Comparison of ENCODE assay signal across 10 cellular contexts in the genomic region with DNA sequence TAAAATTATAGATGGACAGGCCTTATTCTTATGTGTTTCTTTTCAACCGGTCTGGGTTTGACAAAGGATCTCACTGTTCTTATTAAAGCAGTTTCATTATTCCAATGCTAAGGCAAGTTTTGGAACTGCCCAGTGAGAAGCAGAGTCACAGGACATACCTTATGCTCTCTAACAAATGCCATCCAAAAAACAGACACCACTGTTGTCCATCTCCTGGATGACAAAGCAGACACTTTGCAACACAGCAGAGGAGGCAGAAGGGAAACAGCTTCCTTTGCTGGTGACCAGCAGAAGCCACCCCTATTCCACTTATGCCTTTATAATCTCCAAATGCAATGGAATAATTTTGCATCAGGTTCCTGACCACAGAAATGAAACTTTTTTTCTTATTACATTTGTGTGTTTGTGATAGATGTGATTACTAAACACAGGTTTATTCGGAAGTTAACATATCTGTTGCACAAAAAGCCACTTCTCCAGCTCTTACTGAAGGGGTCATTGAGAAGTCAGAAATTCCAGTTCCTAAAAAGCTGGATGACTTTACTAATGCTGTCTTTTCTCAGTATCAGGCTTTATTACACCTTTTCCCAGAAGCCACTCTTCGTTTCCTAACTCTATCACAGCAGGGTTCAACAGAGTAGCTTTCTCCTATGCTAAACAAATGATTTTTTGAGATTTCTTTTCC.
A peak's percentile ranks its signal among the peaks of the same experiment; 100 is the strongest.
DNase-seq lines count a peak whose midpoint lies in the region; ATAC-seq and TF ChIP-seq lines count a peak whose summit lies in the region.
"Had no signal": no experiment of that assay in that cellular context is flagged by ENCODE, and none has a peak within 500 bp of the region (broad histone marks: within the 10 kb centered on the region; RNA-seq: fewer than 3 reads in every experiment).

No MANE protein-coding gene starts in this region.

- intact Hi-C loops in ovary (cut with DNase I) = loop anchor here in 1 of 4 donors (10.0 kb wide), 1 partner anchor 105 kb away; no protein-coding TSS in a partner anchor

- no peak for TF ChIP-seq EP300 in upper lobe of left lung (IDR thresholded peaks at IDR 0.05)
- no peak for TF ChIP-seq EP300 in ovary (IDR thresholded peaks at IDR 0.05)

- H3K9me3 ChIP-seq in mucosa of rectum (ENCODE audit: control insufficient read depth in 2 of 2, low read length in 2 of 2) = no peaks in the 10 kb centered on the region
- H3K9me3 ChIP-seq in upper lobe of left lung = no peaks in the 10 kb centered on the region
- H3K9me3 ChIP-seq in ovary = no peaks in the 10 kb centered on the region

- H3K27ac Mint-ChIP-seq in activated naive CD4-positive, alpha-beta T cell treated with anti-CD3 and anti-CD28 coated beads, Interleukin-2, amount 50 U/mL, for 24 hours = peak overlapping the region; percentile 96
- peak overlapping the region; percentile 78 for H3K27ac Mint-ChIP-seq in activated naive CD8-positive, alpha-beta T cell treated with anti-CD3 and anti-CD28 coated beads, Interleukin-2, amount 50 U/mL, for 24 hours

- H3K36me3 Mint-ChIP-seq in activated naive CD4-positive, alpha-beta T cell treated with anti-CD3 and anti-CD28 coated beads, Interleukin-2, amount 50 U/mL, for 24 hours = peaks cover 21% of the 10 kb centered on the region
- peaks cover 8% of the 10 kb centered on the region for H3K36me3 Mint-ChIP-seq in activated naive CD8-positive, alpha-beta T cell treated with anti-CD3 and anti-CD28 coated beads, Interleukin-2, amount 50 U/mL, for 24 hours (ENCODE audit: low read depth)

- H3K27ac ChIP-seq in mucosa of rectum (ENCODE audit: low read depth in 2 of 2, low read length in 2 of 2) (peak overlapping the region; percentile 48 to 61), upper lobe of left lung (peak overlapping the region; percentile 64 to 80 (median 76)), ovary (no peak overlapping the region)
- H3K27ac ChIP-seq: C4-2B had no signal

- TF ChIP-seq CTCF in upper lobe of left lung (IDR thresholded peaks at IDR 0.05) = no peak
- TF ChIP-seq CTCF in ovary (IDR thresholded peaks at IDR 0.05) = no peak

- H3K27me3 Mint-ChIP-seq in activated naive CD4-positive, alpha-beta T cell treated with anti-CD3 and anti-CD28 coated beads, Interleukin-2, amount 50 U/mL, for 24 hours = no peaks in the 10 kb centered on the region
- no peaks in the 10 kb centered on the region for H3K27me3 Mint-ChIP-seq in activated naive CD8-positive, alpha-beta T cell treated with anti-CD3 and anti-CD28 coated beads, Interleukin-2, amount 50 U/mL, for 24 hours

- no peak for ATAC-seq in activated naive CD8-positive, alpha-beta T cell treated with anti-CD3 and anti-CD28 coated beads, Interleukin-2, amount 50 U/mL, for 24 hours
- ATAC-seq in upper lobe of left lung (ENCODE audit: low FRiP score in 2 of 2) (peak in 1 of 2 donors; percentile 14), GM18505 (IDR thresholded peaks at IDR 0.05; ENCODE audit: unreplicated experiment) (no peak), HG03108 (IDR thresholded peaks at IDR 0.05; ENCODE audit: unreplicated experiment) (no peak)

- H3K4me1 ChIP-seq in mucosa of rectum (ENCODE audit: control insufficient read depth in 2 of 2, insufficient read depth in 2 of 2, low read length in 2 of 2) (peaks cover 0 to 8% of the 10 kb centered on the region in 2 donors), upper lobe of left lung (peaks cover 33 to 49% (median 44%) of the 10 kb centered on the region in 4 donors), ovary (ENCODE audit: insufficient read depth) (peaks cover 7% of the 10 kb centered on the region)

- DNase-seq in activated naive CD4-positive, alpha-beta T cell (lab: John Stamatoyannopoulos, UW) = no peak
- DNase-seq in activated naive CD8-positive, alpha-beta T cell treated with anti-CD3 and anti-CD28 coated beads, Interleukin-2, amount 50 U/mL, for 24 hours = no peak
- DNase-seq in upper lobe of left lung (no peak), ovary (no peak)
- DNase-seq: midbrain had no signal

- H3K4me3 ChIP-seq in mucosa of rectum (ENCODE audit: low read length in 2 of 2) = no peak overlapping the region
- H3K4me3 ChIP-seq in upper lobe of left lung = no peak overlapping the region
- H3K4me3 ChIP-seq in ovary = no peak overlapping the region

- H3K36me3 ChIP-seq in mucosa of rectum (ENCODE audit: control insufficient read depth in 2 of 2, insufficient read depth in 2 of 2, low read length in 2 of 2) (no peaks in the 10 kb centered on the region), upper lobe of left lung (no peaks in the 10 kb centered on the region), ovary (no peaks in the 10 kb centered on the region)

- no peak for TF ChIP-seq POLR2A in upper lobe of left lung (IDR thresholded peaks at IDR 0.05)
- TF ChIP-seq POLR2A in ovary (IDR thresholded peaks at IDR 0.05) = no peak
- TF ChIP-seq POLR2A in GM18505 (IDR thresholded peaks at IDR 0.05; ENCODE audit: borderline replicate concordance, extremely low read depth, insufficient read depth, insufficient read length) = no peak

- WGBS in upper lobe of left lung, 2 donors = 59 to 61% methylated on average over 3 of the region's 3 CpGs
- WGBS in ovary, 3 donors = 50 to 74% (median 58%) methylated on average over 3 of the region's 3 CpGs

- H3K4me1 Mint-ChIP-seq in activated naive CD4-positive, alpha-beta T cell treated with anti-CD3 and anti-CD28 coated beads, Interleukin-2, amount 50 U/mL, for 24 hours = peaks cover 90% of the 10 kb centered on the region
- H3K4me1 Mint-ChIP-seq in activated naive CD8-positive, alpha-beta T cell treated with anti-CD3 and anti-CD28 coated beads, Interleukin-2, amount 50 U/mL, for 24 hours = peaks cover 80% of the 10 kb centered on the region

- H3K9me3 Mint-ChIP-seq in activated naive CD4-positive, alpha-beta T cell treated with anti-CD3 and anti-CD28 coated beads, Interleukin-2, amount 50 U/mL, for 24 hours = peaks cover 13% of the 10 kb centered on the region
- H3K9me3 Mint-ChIP-seq in activated naive CD8-positive, alpha-beta T cell treated with anti-CD3 and anti-CD28 coated beads, Interleukin-2, amount 50 U/mL, for 24 hours = peaks cover 6% of the 10 kb centered on the region

- peak overlapping the region; percentile 51 for H3K4me3 Mint-ChIP-seq in activated naive CD4-positive, alpha-beta T cell treated with anti-CD3 and anti-CD28 coated beads, Interleukin-2, amount 50 U/mL, for 24 hours
- H3K4me3 Mint-ChIP-seq in activated naive CD8-positive, alpha-beta T cell treated with anti-CD3 and anti-CD28 coated beads, Interleukin-2, amount 50 U/mL, for 24 hours = peak overlapping the region; percentile 44

- H3K9ac ChIP-seq in mucosa of rectum (ENCODE audit: low read depth in 1 of 2, low read length in 2 of 2) = peak overlapping the region in 1 of 2 donors; percentile 16

- H3K27me3 ChIP-seq in mucosa of rectum (ENCODE audit: control insufficient read depth in 2 of 2, insufficient read depth in 2 of 2, low read length in 2 of 2) (no peaks in the 10 kb centered on the region), upper lobe of left lung (no peaks in the 10 kb centered on the region), ovary (no peaks in the 10 kb centered on the region)

Comparison
In these comparisons a context has a peak if more than half of its experiments do, and no peak if none do; other contexts are left out.
1. H3K27ac ChIP-seq: peak in mucosa of rectum (2 of 2) and upper lobe of left lung (4 of 4); none in ovary (0 of 2).